In the genomic region with DNA sequence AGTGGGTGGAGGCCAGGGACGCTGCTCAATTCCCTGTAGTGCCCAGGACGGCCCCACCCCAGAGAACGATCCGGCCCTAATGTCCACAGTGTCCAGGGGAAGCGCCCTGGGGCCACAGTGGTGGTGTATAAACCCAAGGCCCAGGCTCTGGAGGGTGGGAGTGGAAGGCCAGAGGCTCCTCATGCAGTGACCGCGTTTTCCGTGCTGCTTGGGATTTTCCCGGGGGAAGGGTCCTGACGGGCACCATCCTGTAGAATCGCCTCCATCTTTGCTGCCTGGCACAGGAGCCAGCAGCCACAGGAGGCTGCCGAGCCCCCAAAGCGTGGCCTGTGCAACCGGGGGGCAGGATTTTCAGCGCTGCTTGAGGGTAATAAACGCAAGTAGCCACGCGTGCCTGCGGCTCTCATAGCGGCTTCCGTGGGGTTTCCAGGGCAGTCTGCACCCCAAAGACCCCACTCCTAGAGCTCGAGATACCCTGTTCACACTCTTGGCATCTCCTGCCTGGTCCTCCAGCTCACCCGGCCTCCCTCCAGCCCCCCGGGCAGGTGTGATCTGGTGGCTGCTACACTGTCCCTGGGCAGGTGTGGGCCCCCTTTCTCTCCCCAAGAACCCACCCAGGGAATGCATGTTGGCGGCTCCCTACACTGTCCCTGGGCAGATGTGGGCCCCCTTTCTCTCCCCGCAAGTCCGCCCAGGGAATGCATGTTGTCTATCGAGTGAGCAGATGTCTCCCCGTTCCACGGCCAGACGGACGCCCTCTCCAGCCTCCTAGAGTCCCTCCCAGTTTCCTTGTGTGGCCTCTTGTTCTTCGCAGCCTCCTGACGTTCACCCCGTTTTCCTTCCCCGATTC, we compare ENCODE assay signal across 14 cellular contexts. TPM values are rescaled to one million over a fixed set of nuclear protein-coding genes. Genes with fewer than 3 reads are reported as not detected.
DNase-seq lines count a peak whose midpoint lies in the region; ATAC-seq, FAIRE-seq and TF ChIP-seq lines count a peak whose summit lies in the region.
"Had no signal": no experiment of that assay in that cellular context is flagged by ENCODE, and none has a peak within 500 bp of the region (broad histone marks: within the 10 kb centered on the region; RNA-seq: fewer than 3 reads in every experiment).

No MANE protein-coding gene starts in this region.

- ATAC-seq in right cardiac atrium (no peak), left ventricle myocardium superior (no peak), HepG2 (no peak)
- ATAC-seq: activated CD4-positive, CD25-positive, alpha-beta regulatory T cell treated with anti-CD3 and anti-CD28 coated beads, Interleukin-2, amount 50 U/mL, for 24 hours; Panc1 had no signal

- no peak for TF ChIP-seq EP300 in HepG2 (IDR thresholded peaks at IDR 0.05; ENCODE audit: low read depth in 2 of 2, low read length in 2 of 2)
- no peak for TF ChIP-seq EP300 in HepG2 (CRISPR knock-in tag; IDR thresholded peaks at IDR 0.05; ENCODE audit: borderline replicate concordance)

- intact Hi-C loops in right cardiac atrium (cut with DNase I) = no loop called here
- intact Hi-C loops in left ventricle myocardium superior (cut with micrococcal nuclease) = no loop called here
- intact Hi-C loops in activated CD4-positive, alpha-beta memory T cell treated with anti-CD3 and anti-CD28 coated beads for 36 hours (cut with micrococcal nuclease) = no loop called here
- intact Hi-C loops in HepG2 (cut with micrococcal nuclease; ENCODE audit: unreplicated experiment) = no loop called here

- H3K9me3 ChIP-seq in right cardiac atrium (ENCODE audit: control insufficient read depth, low read length) (no peaks in the 10 kb centered on the region), HepG2 (ENCODE audit: low read length) (no peaks in the 10 kb centered on the region)
- H3K9me3 ChIP-seq: mucosa of descending colon, tibial nerve had no signal

- no peaks in the 10 kb centered on the region for H3K9me3 Mint-ChIP-seq in activated CD4-positive, alpha-beta memory T cell treated with anti-CD3 and anti-CD28 coated beads for 36 hours
- H3K9me3 Mint-ChIP-seq in type B pancreatic cell = no peaks in the 10 kb centered on the region

- H3K27ac Mint-ChIP-seq in activated CD4-positive, alpha-beta memory T cell treated with anti-CD3 and anti-CD28 coated beads for 36 hours = no peak overlapping the region
- no peak overlapping the region for H3K27ac Mint-ChIP-seq in type B pancreatic cell

- no peak for FAIRE-seq in HepG2 (lab: Jason Lieb, UNC)

- DNase-seq in right cardiac atrium (peak in 2 of 3 donors; percentile 12 to 48), left ventricle myocardium superior (no peak), HepG2 (ENCODE audit: low spot score) (no peak), type B pancreatic cell (ENCODE audit: extremely low spot score, unreplicated experiment) (no peak), activated gamma-delta T cell treated with Interleukin-2 at 50 U/mL for 16 hours (no peak)
- no peak for DNase-seq in activated CD4-positive, alpha-beta memory T cell treated with anti-CD3 and anti-CD28 coated beads for 36 hours
- no peak for DNase-seq in stimulated activated CD4-positive, alpha-beta T cell treated with anti-CD3 and anti-CD28 coated beads, Interleukin-2, amount 100 ng/mL, for 48 hours
- no peak for DNase-seq in stimulated activated CD4-positive, alpha-beta T cell treated with anti-CD3 and anti-CD28 coated beads, Interleukin-2, amount 100 ng/mL, for 24 hours
- DNase-seq: NCI-H1417 treated with DMSO at 0.1 percent for 48 hours; stimulated activated CD4-positive, alpha-beta T cell treated with anti-CD3 and anti-CD28 coated beads, Interleukin-1b, Interleukin-23, amount 100 ng/mL, for 48 hours had no signal

- H3K4me2 ChIP-seq in HepG2 (ENCODE audit: low read depth, low read length) = peak overlapping the region; percentile 95

- H3K4me1 Mint-ChIP-seq in activated CD4-positive, alpha-beta memory T cell treated with anti-CD3 and anti-CD28 coated beads for 36 hours (ENCODE audit: low read depth) = peaks cover 50% of the 10 kb centered on the region
- peaks cover 8% of the 10 kb centered on the region for H3K4me1 Mint-ChIP-seq in type B pancreatic cell (ENCODE audit: unreplicated experiment)

- peak overlapping the region; percentile 88; the same call in 1 of the 2 replicates for H3K9ac ChIP-seq in HepG2 (ENCODE audit: insufficient read depth, low read depth, low read length)

- H3K36me3 Mint-ChIP-seq in activated CD4-positive, alpha-beta memory T cell treated with anti-CD3 and anti-CD28 coated beads for 36 hours = peaks cover 9% of the 10 kb centered on the region
- no peaks in the 10 kb centered on the region for H3K36me3 Mint-ChIP-seq in type B pancreatic cell

- peaks cover 45% of the 10 kb centered on the region for H3K79me2 ChIP-seq in HepG2 (ENCODE audit: insufficient read depth, low read length)

- TF ChIP-seq RAD21 in HepG2 (CRISPR knock-in tag; IDR thresholded peaks at IDR 0.05) = no peak

- H3K27me3 ChIP-seq in right cardiac atrium (ENCODE audit: control insufficient read depth, insufficient read depth) = no peaks in the 10 kb centered on the region
- no peaks in the 10 kb centered on the region for H3K27me3 ChIP-seq in HepG2 (ENCODE audit: control insufficient read depth in 1 of 2, insufficient read depth in 2 of 2, low read length in 2 of 2)
- H3K27me3 ChIP-seq: tibial nerve had no signal

- H3K27ac ChIP-seq in right cardiac atrium (ENCODE audit: low read length) = no peak overlapping the region
- H3K27ac ChIP-seq in HepG2 (ENCODE audit: extremely low read length, insufficient read depth, low read length) = no peak overlapping the region

- POLR2A ChIA-PET in activated CD4-positive, alpha-beta memory T cell treated with anti-CD3 and anti-CD28 coated beads for 36 hours (lab: Charles Lee) = no interaction called here
- POLR2A ChIA-PET in HepG2 (lab: Yijun Ruan, JAX) = no interaction called here

- WGBS in right cardiac atrium = 86% methylated on average over 36 of the region's 36 CpGs
- WGBS in HepG2 (ENCODE audit: low lambda C conversion rate) = 87% methylated on average over 26 of the region's 36 CpGs

- peak overlapping the region; percentile 86 for H3K4me3 Mint-ChIP-seq in activated CD4-positive, alpha-beta memory T cell treated with anti-CD3 and anti-CD28 coated beads for 36 hours
- H3K4me3 Mint-ChIP-seq in type B pancreatic cell = peak overlapping the region; percentile 92

- in situ Hi-C loops in HepG2 (cut with HindIII; ENCODE audit: extremely low pct_ligation_motif_present, low pct_unique_long_range_greater_than_20kb) = no loop called here

- TF ChIP-seq POLR2A in HepG2 (IDR thresholded peaks at IDR 0.05; ENCODE audit: insufficient read depth in 1 of 2, low read depth in 2 of 2, low read length in 2 of 2) = no peak

- CTCF ChIA-PET in activated CD4-positive, alpha-beta memory T cell treated with anti-CD3 and anti-CD28 coated beads for 36 hours (lab: Charles Lee) = interaction anchor here (0.6 kb wide), 1 partner anchor 439 kb away, joined by 3 read pairs; no protein-coding TSS in a partner anchor
- CTCF ChIA-PET in HepG2 (lab: Yijun Ruan, JAX; ENCODE audit: low intra/inter-chr PET ratio, low total read pairs) = no interaction called here

- H3K4me3 ChIP-seq in right cardiac atrium (ENCODE audit: low read length) (no peak overlapping the region), HepG2 (replicated peaks in 1 of 3; ENCODE audit: insufficient read depth in 1 of 3, low read depth in 2 of 3, low read length in 3 of 3) (peak overlapping the region in 1 of 3 experiments; percentile 93; a peak in 2 of 6 replicates)
- H3K4me3 ChIP-seq: mucosa of descending colon had no signal

- TF ChIP-seq CTCF in HepG2 (CRISPR knock-in tag; IDR thresholded peaks at IDR 0.05) = no peak
- TF ChIP-seq CTCF in type B pancreatic cell (conservative IDR thresholded peaks at IDR 0.05) = no peak

- peaks cover 6% of the 10 kb centered on the region for H3K4me1 ChIP-seq in right cardiac atrium (ENCODE audit: control insufficient read depth, insufficient read depth, low read length)
- peaks cover 32% of the 10 kb centered on the region for H3K4me1 ChIP-seq in HepG2 (ENCODE audit: insufficient read depth, low read length)

- BruUV-seq in HepG2 (replicated peaks; lab: Mats Ljungman, UMichigan) = no TSS peak

- H4K20me1 ChIP-seq in HepG2 (ENCODE audit: insufficient read depth, low read length) = peaks cover 7% of the 10 kb centered on the region; the same call in 1 of the 2 replicates

- no peak overlapping the region for H2AFZ ChIP-seq in HepG2 (ENCODE audit: low read length)

- H3K36me3 ChIP-seq in HepG2 (replicated peaks in 1 of 2; ENCODE audit: control insufficient read depth in 1 of 2, insufficient read depth in 2 of 2, low read length in 2 of 2) = peaks cover 2 to 6% of the 10 kb centered on the region in 2 experiments; a peak in 3 of 5 replicates

- no peaks in the 10 kb centered on the region for H3K27me3 Mint-ChIP-seq in activated CD4-positive, alpha-beta memory T cell treated with anti-CD3 and anti-CD28 coated beads for 36 hours
- H3K27me3 Mint-ChIP-seq in type B pancreatic cell = no peaks in the 10 kb centered on the region

RNA-seq across cellular contexts. Expression of a gene that starts 2.2 kb away (rescaled TPM):
- total RNA-seq in right cardiac atrium = 10 to 100 TPM; 25.8 to 36.6 (median 27.9) TPM
- 20.3 TPM for polyA plus RNA-seq in right cardiac atrium
- 27.8 TPM for total RNA-seq in left ventricle myocardium superior
- 10 to 100 TPM; 47.0 to 50.9 TPM for total RNA-seq in activated CD4-positive, alpha-beta memory T cell treated with anti-CD3 and anti-CD28 coated beads for 36 hours
- 20.0 and 56.0 TPM in 2 replicates for total RNA-seq in HepG2 (2016; rRNA removed; fragmentation: Illumina TruSeq; extraction: Trizol)
- 14.5 and 16.6 TPM in 2 replicates for total RNA-seq in HepG2 (2016; cell fraction: cytosol; rRNA removed; fragmentation: Illumina TruSeq; extraction: Trizol; ENCODE audit: low read depth)
- 22.2 and 58.2 TPM in 2 replicates for total RNA-seq in HepG2 (2016; cell fraction: insoluble cytoplasmic fraction; rRNA removed; fragmentation: Illumina TruSeq; extraction: Trizol)
- total RNA-seq in HepG2 (2016; cell fraction: membrane; rRNA removed; fragmentation: Illumina TruSeq; extraction: Trizol) = 36.2 and 36.4 TPM in 2 replicates
- total RNA-seq in HepG2 (2016; cell fraction: nucleus; rRNA removed; fragmentation: Illumina TruSeq; extraction: Trizol) = 45.5 and 60.9 TPM in 2 replicates
- polyA plus RNA-seq in HepG2 (2011; rRNA removed) = 42.6 and 55.5 TPM in 2 replicates
- 34.0 and 56.6 TPM in 2 replicates for polyA plus RNA-seq in HepG2 (2011; cell fraction: cytosol; rRNA removed)
- 87.2 and 112 TPM in 2 replicates for polyA plus RNA-seq in HepG2 (2011; cell fraction: nucleus; rRNA removed)
- polyA plus RNA-seq in HepG2 (2012) = 29.1 and 45.2 TPM in 2 replicates
- polyA plus RNA-seq in HepG2 (2016; cell fraction: cytosol; fragmentation: Illumina TruSeq; extraction: Trizol; ENCODE audit: low read depth) = 21.6 and 23.7 TPM in 2 replicates
- 19.8 and 29.4 TPM in 2 replicates for polyA plus RNA-seq in HepG2 (2016; cell fraction: insoluble cytoplasmic fraction; fragmentation: Illumina TruSeq; extraction: Trizol; ENCODE audit: low read depth)
- 31.3 and 31.9 TPM in 2 replicates for polyA plus RNA-seq in HepG2 (2016; cell fraction: membrane; fragmentation: Illumina TruSeq; extraction: Trizol; ENCODE audit: low read depth)
- polyA plus RNA-seq in HepG2 (2016; cell fraction: nucleus; fragmentation: Illumina TruSeq; extraction: Trizol; ENCODE audit: insufficient read depth, low read depth) = 109 and 110 TPM in 2 replicates
- 99.1 and 126 TPM in 2 replicates for polyA minus RNA-seq in HepG2 (2011; rRNA and poly(A)+ RNA removed; ENCODE audit: low replicate concordance)
- polyA minus RNA-seq in HepG2 (2011; cell fraction: cytosol; rRNA and poly(A)+ RNA removed) = 41.8 and 46.2 TPM in 2 replicates
- polyA minus RNA-seq in HepG2 (2011; cell fraction: nucleus; rRNA and poly(A)+ RNA removed) = 16.4 and 18.6 TPM in 2 replicates
- 63.9 and 65.8 TPM in 2 replicates for total RNA-seq in type B pancreatic cell (ENCODE audit: low replicate concordance)

RNA-seq across cellular contexts. Expression of a gene that starts 9.3 kb away (rescaled TPM):
- total RNA-seq in right cardiac atrium (under 1 TPM; 0.33 to 0.96 (median 0.74) TPM), left ventricle myocardium superior (1.0 TPM), HepG2 (2016; rRNA removed; fragmentation: Illumina TruSeq; extraction: Trizol) (0.07 TPM in 1 of 2 replicates, not detected in the other), type B pancreatic cell (ENCODE audit: low replicate concordance) (not detected in 2 replicates)
- polyA plus RNA-seq in right cardiac atrium (0.97 TPM), HepG2 (2011; rRNA removed) (0.09 and 0.33 TPM in 2 replicates)
- total RNA-seq in activated CD4-positive, alpha-beta memory T cell treated with anti-CD3 and anti-CD28 coated beads for 36 hours = 10 to 100 TPM; 32.7 to 34.0 TPM
- total RNA-seq in HepG2 (2016; cell fraction: cytosol; rRNA removed; fragmentation: Illumina TruSeq; extraction: Trizol; ENCODE audit: low read depth) = not detected in 2 replicates
- total RNA-seq in HepG2 (2016; cell fraction: insoluble cytoplasmic fraction; rRNA removed; fragmentation: Illumina TruSeq; extraction: Trizol) = 0.09 TPM in 1 of 2 replicates, not detected in the other
- total RNA-seq in HepG2 (2016; cell fraction: membrane; rRNA removed; fragmentation: Illumina TruSeq; extraction: Trizol) = not detected in 2 replicates
- not detected in 2 replicates for total RNA-seq in HepG2 (2016; cell fraction: nucleus; rRNA removed; fragmentation: Illumina TruSeq; extraction: Trizol)
- not detected in 2 replicates for polyA plus RNA-seq in HepG2 (2011; cell fraction: cytosol; rRNA removed)
- polyA plus RNA-seq in HepG2 (2011; cell fraction: nucleus; rRNA removed) = 1.2 and 1.8 TPM in 2 replicates
- not detected in 2 replicates for polyA plus RNA-seq in HepG2 (2012)
- not detected in 2 replicates for polyA plus RNA-seq in HepG2 (2016; cell fraction: cytosol; fragmentation: Illumina TruSeq; extraction: Trizol; ENCODE audit: low read depth)
- polyA plus RNA-seq in HepG2 (2016; cell fraction: insoluble cytoplasmic fraction; fragmentation: Illumina TruSeq; extraction: Trizol; ENCODE audit: low read depth) = not detected in 2 replicates
- polyA plus RNA-seq in HepG2 (2016; cell fraction: membrane; fragmentation: Illumina TruSeq; extraction: Trizol; ENCODE audit: low read depth) = not detected in 2 replicates
- 0.29 TPM in 1 of 2 replicates, not detected in the other for polyA plus RNA-seq in HepG2 (2016; cell fraction: nucleus; fragmentation: Illumina TruSeq; extraction: Trizol; ENCODE audit: insufficient read depth, low read depth)
- 0.19 TPM in 1 of 2 replicates, not detected in the other for polyA minus RNA-seq in HepG2 (2011; rRNA and poly(A)+ RNA removed; ENCODE audit: low replicate concordance)
- polyA minus RNA-seq in HepG2 (2011; cell fraction: cytosol; rRNA and poly(A)+ RNA removed) = not detected in 2 replicates
- 0.25 TPM in 1 of 2 replicates, not detected in the other for polyA minus RNA-seq in HepG2 (2011; cell fraction: nucleus; rRNA and poly(A)+ RNA removed)

RNA-seq across cellular contexts. Expression of a gene that starts 36.6 kb away (rescaled TPM):
- under 1 TPM in 2 of 4 donors, not detected in 2; 0.14 to 0.20 TPM for total RNA-seq in right cardiac atrium
- not detected for polyA plus RNA-seq in right cardiac atrium
- not detected for total RNA-seq in left ventricle myocardium superior
- under 1 TPM in 1 of 2 experiments, not detected in 1; 0.14 TPM for total RNA-seq in activated CD4-positive, alpha-beta memory T cell treated with anti-CD3 and anti-CD28 coated beads for 36 hours
- 0.14 and 0.31 TPM in 2 replicates for total RNA-seq in HepG2 (2016; rRNA removed; fragmentation: Illumina TruSeq; extraction: Trizol)
- total RNA-seq in HepG2 (2016; cell fraction: cytosol; rRNA removed; fragmentation: Illumina TruSeq; extraction: Trizol; ENCODE audit: low read depth) = 0.35 TPM in 1 of 2 replicates, not detected in the other
- total RNA-seq in HepG2 (2016; cell fraction: insoluble cytoplasmic fraction; rRNA removed; fragmentation: Illumina TruSeq; extraction: Trizol) = 0.16 and 0.30 TPM in 2 replicates
- 0.12 and 0.28 TPM in 2 replicates for total RNA-seq in HepG2 (2016; cell fraction: membrane; rRNA removed; fragmentation: Illumina TruSeq; extraction: Trizol)
- 0.66 and 0.68 TPM in 2 replicates for total RNA-seq in HepG2 (2016; cell fraction: nucleus; rRNA removed; fragmentation: Illumina TruSeq; extraction: Trizol)
- polyA plus RNA-seq in HepG2 (2011; rRNA removed) = 0.84 and 0.91 TPM in 2 replicates
- polyA plus RNA-seq in HepG2 (2011; cell fraction: cytosol; rRNA removed) = 0.23 and 0.43 TPM in 2 replicates
- 3.4 and 3.5 TPM in 2 replicates for polyA plus RNA-seq in HepG2 (2011; cell fraction: nucleus; rRNA removed)
- 2.1 and 2.4 TPM in 2 replicates for polyA plus RNA-seq in HepG2 (2012)
- polyA plus RNA-seq in HepG2 (2016; cell fraction: cytosol; fragmentation: Illumina TruSeq; extraction: Trizol; ENCODE audit: low read depth) = 0.07 and 0.20 TPM in 2 replicates
- 0.19 and 0.47 TPM in 2 replicates for polyA plus RNA-seq in HepG2 (2016; cell fraction: insoluble cytoplasmic fraction; fragmentation: Illumina TruSeq; extraction: Trizol; ENCODE audit: low read depth)
- polyA plus RNA-seq in HepG2 (2016; cell fraction: membrane; fragmentation: Illumina TruSeq; extraction: Trizol; ENCODE audit: low read depth) = 0.15 and 0.30 TPM in 2 replicates
- polyA plus RNA-seq in HepG2 (2016; cell fraction: nucleus; fragmentation: Illumina TruSeq; extraction: Trizol; ENCODE audit: insufficient read depth, low read depth) = 1.6 and 1.9 TPM in 2 replicates
- polyA minus RNA-seq in HepG2 (2011; rRNA and poly(A)+ RNA removed; ENCODE audit: low replicate concordance) = 0.44 and 0.56 TPM in 2 replicates
- polyA minus RNA-seq in HepG2 (2011; cell fraction: cytosol; rRNA and poly(A)+ RNA removed) = 0.40 TPM in 1 of 2 replicates, not detected in the other
- 0.75 and 0.77 TPM in 2 replicates for polyA minus RNA-seq in HepG2 (2011; cell fraction: nucleus; rRNA and poly(A)+ RNA removed)
- 0.50 and 2.6 TPM in 2 replicates for total RNA-seq in type B pancreatic cell (ENCODE audit: low replicate concordance)
- total RNA-seq: tibial nerve had no signal

RNA-seq across cellular contexts. Expression of a gene that starts 52.1 kb away (rescaled TPM):
- total RNA-seq in right cardiac atrium (1 to 10 TPM; 1.8 to 2.5 (median 2.1) TPM), left ventricle myocardium superior (2.1 TPM), HepG2 (2016; rRNA removed; fragmentation: Illumina TruSeq; extraction: Trizol) (not detected in 2 replicates), type B pancreatic cell (ENCODE audit: low replicate concordance) (1.6 and 3.9 TPM in 2 replicates)
- polyA plus RNA-seq in right cardiac atrium (1.00 TPM), HepG2 (2011; rRNA removed) (not detected in 2 replicates)
- 10 to 100 TPM; 78.4 to 79.5 TPM for total RNA-seq in activated CD4-positive, alpha-beta memory T cell treated with anti-CD3 and anti-CD28 coated beads for 36 hours
- total RNA-seq in HepG2 (2016; cell fraction: cytosol; rRNA removed; fragmentation: Illumina TruSeq; extraction: Trizol; ENCODE audit: low read depth) = not detected in 2 replicates
- not detected in 2 replicates for total RNA-seq in HepG2 (2016; cell fraction: insoluble cytoplasmic fraction; rRNA removed; fragmentation: Illumina TruSeq; extraction: Trizol)
- not detected in 2 replicates for total RNA-seq in HepG2 (2016; cell fraction: membrane; rRNA removed; fragmentation: Illumina TruSeq; extraction: Trizol)
- total RNA-seq in HepG2 (2016; cell fraction: nucleus; rRNA removed; fragmentation: Illumina TruSeq; extraction: Trizol) = not detected in 2 replicates
- polyA plus RNA-seq in HepG2 (2011; cell fraction: cytosol; rRNA removed) = 0.04 TPM in 1 of 2 replicates, not detected in the other
- not detected in 2 replicates for polyA plus RNA-seq in HepG2 (2011; cell fraction: nucleus; rRNA removed)
- not detected in 2 replicates for polyA plus RNA-seq in HepG2 (2012)
- not detected in 2 replicates for polyA plus RNA-seq in HepG2 (2016; cell fraction: cytosol; fragmentation: Illumina TruSeq; extraction: Trizol; ENCODE audit: low read depth)
- not detected in 2 replicates for polyA plus RNA-seq in HepG2 (2016; cell fraction: insoluble cytoplasmic fraction; fragmentation: Illumina TruSeq; extraction: Trizol; ENCODE audit: low read depth)
- 0.08 TPM in 1 of 2 replicates, not detected in the other for polyA plus RNA-seq in HepG2 (2016; cell fraction: membrane; fragmentation: Illumina TruSeq; extraction: Trizol; ENCODE audit: low read depth)
- 0.22 TPM in 1 of 2 replicates, not detected in the other for polyA plus RNA-seq in HepG2 (2016; cell fraction: nucleus; fragmentation: Illumina TruSeq; extraction: Trizol; ENCODE audit: insufficient read depth, low read depth)
- polyA minus RNA-seq in HepG2 (2011; rRNA and poly(A)+ RNA removed; ENCODE audit: low replicate concordance) = 0.10 and 0.61 TPM in 2 replicates
- polyA minus RNA-seq in HepG2 (2011; cell fraction: cytosol; rRNA and poly(A)+ RNA removed) = not detected in 2 replicates
- not detected in 2 replicates for polyA minus RNA-seq in HepG2 (2011; cell fraction: nucleus; rRNA and poly(A)+ RNA removed)

Comparison
In these comparisons a context has a peak if more than half of its experiments do, and no peak if none do; other contexts are left out.
1. DNase-seq: peak in right cardiac atrium (2 of 3); none in left ventricle myocardium superior (single experiment), activated CD4-positive, alpha-beta memory T cell treated with anti-CD3 and anti-CD28 coated beads for 36 hours (single experiment), HepG2 (single experiment), type B pancreatic cell (single experiment), stimulated activated CD4-positive, alpha-beta T cell treated with anti-CD3 and anti-CD28 coated beads, Interleukin-2, amount 100 ng/mL, for 48 hours (0 of 2), stimulated activated CD4-positive, alpha-beta T cell treated with anti-CD3 and anti-CD28 coated beads, Interleukin-2, amount 100 ng/mL, for 24 hours (0 of 2) and activated gamma-delta T cell treated with Interleukin-2 at 50 U/mL for 16 hours (single experiment).
2. RNA of a gene that starts 9.3 kb away (total RNA-seq): 32.7 to 34.0 TPM in activated CD4-positive, alpha-beta memory T cell treated with anti-CD3 and anti-CD28 coated beads for 36 hours; 1.0 TPM in left ventricle myocardium superior (single experiment), 0.33 to 0.96 TPM in right cardiac atrium, 0.07 to 0.09 TPM in HepG2 and not detected in type B pancreatic cell; every median in the first group is over 10 times any median in the second.